In genomic region chr21:42615924-42616323, GRCh38 we compare ENCODE assay signal across 24 cellular contexts. TPM values are rescaled to one million over a fixed set of nuclear protein-coding genes. Genes with fewer than 3 reads are reported as not detected.
"Had no signal": no experiment of that assay in that cellular context is flagged by ENCODE, and none has a peak within 500 bp of the region (broad histone marks: within the 10 kb centered on the region; RNA-seq: fewer than 3 reads in every experiment).

No MANE protein-coding gene starts in this region.

- H3K4me3 ChIP-seq: cardiac muscle cell, left lung, smooth muscle cell, uterus had no signal

- H3K4me1 Mint-ChIP-seq: activated B cell treated with CpG ODN at 0.5 μM for 24 hours; activated naive CD8-positive, alpha-beta T cell treated with anti-CD3 and anti-CD28 coated beads, Interleukin-2, amount 50 U/mL, for 24 hours; immature natural killer cell; memory B cell; stimulated activated naive B cell treated with anti-CD40 and anti-IgM and Interleukin-4, amounts not matched to agents 10 μg/mL and 1 μg/mL and 100 μg/mL, for 72 hours had no signal

- H3K4me1 ChIP-seq: uterus had no signal

- H3K9me3 ChIP-seq: left lung had no signal

- H3K27me3 ChIP-seq: cardiac muscle cell, uterus had no signal

- H3K36me3 ChIP-seq: cardiac muscle cell, left lung, sigmoid colon, transverse colon, uterus had no signal

- H3K27me3 Mint-ChIP-seq: activated CD4-positive, alpha-beta memory T cell treated with anti-CD3 and anti-CD28 coated beads for 36 hours; activated CD4-positive, alpha-beta T cell treated with anti-CD3 and anti-CD28 coated beads for 36 hours; activated naive CD8-positive, alpha-beta T cell treated with anti-CD3 and anti-CD28 coated beads, Interleukin-2, amount 50 U/mL, for 24 hours had no signal

- H3K27ac ChIP-seq: cardiac muscle cell, left lung, sigmoid colon, transverse colon, uterus had no signal

- H3K27ac Mint-ChIP-seq: activated B cell treated with CpG ODN at 0.5 μM for 24 hours; activated CD4-positive, alpha-beta memory T cell treated with anti-CD3 and anti-CD28 coated beads for 36 hours; activated CD4-positive, alpha-beta T cell treated with anti-CD3 and anti-CD28 coated beads for 36 hours; activated naive CD8-positive, alpha-beta T cell treated with anti-CD3 and anti-CD28 coated beads, Interleukin-2, amount 50 U/mL, for 24 hours; activated T-cell treated with anti-CD3 and anti-CD28 coated beads, Interleukin-2, amount 50 U/mL, for 72 hours; immature natural killer cell; memory B cell; nephron progenitor cell; stimulated activated naive B cell treated with anti-CD40 and anti-IgM and Interleukin-4, amounts not matched to agents 10 μg/mL and 1 μg/mL and 100 μg/mL, for 72 hours; T-helper 1 cell treated with Interleukin-12 subunit alpha and Interleukin-12 subunit beta and Interleukin-4 antibody, amounts not matched to agents 30 μg/mL and 1 μg/mL, for 36 hours had no signal

- H3K36me3 Mint-ChIP-seq: immature natural killer cell; memory B cell; stimulated activated naive B cell treated with anti-CD40 and anti-IgM and Interleukin-4, amounts not matched to agents 10 μg/mL and 1 μg/mL and 100 μg/mL, for 72 hours had no signal

- DNase-seq: activated B cell treated with CpG ODN at 0.5 μM for 24 hours; activated naive CD4-positive, alpha-beta T cell treated with anti-CD3 and anti-CD28 coated beads, Interleukin-2, amount 50 U/mL, for 16 hours; activated naive CD8-positive, alpha-beta T cell treated with anti-CD3 and anti-CD28 coated beads, Interleukin-2, amount 50 U/mL, for 24 hours; effector CD4-positive, alpha-beta T cell; erythroblast; foreskin fibroblast; kidney glomerular epithelial cell; left lung; nephron progenitor cell; sigmoid colon; stimulated activated CD4-positive, alpha-beta T cell treated with anti-CD3 and anti-CD28 coated beads, Interleukin-2, amount 100 ng/mL, for 48 hours; stimulated activated naive B cell treated with anti-CD40 and anti-IgM and Interleukin-4, amounts not matched to agents 10 μg/mL and 1 μg/mL and 100 μg/mL, for 72 hours; T1000; transverse colon had no signal

- H3K4me3 Mint-ChIP-seq: activated B cell treated with CpG ODN at 0.5 μM for 24 hours; activated CD4-positive, alpha-beta memory T cell treated with anti-CD3 and anti-CD28 coated beads for 36 hours; activated CD4-positive, alpha-beta T cell treated with anti-CD3 and anti-CD28 coated beads for 36 hours; activated naive CD8-positive, alpha-beta T cell treated with anti-CD3 and anti-CD28 coated beads, Interleukin-2, amount 50 U/mL, for 24 hours; activated T-cell treated with anti-CD3 and anti-CD28 coated beads, Interleukin-2, amount 50 U/mL, for 72 hours; immature natural killer cell; memory B cell; nephron progenitor cell; stimulated activated naive B cell treated with anti-CD40 and anti-IgM and Interleukin-4, amounts not matched to agents 10 μg/mL and 1 μg/mL and 100 μg/mL, for 72 hours; T-helper 1 cell treated with Interleukin-12 subunit alpha and Interleukin-12 subunit beta and Interleukin-4 antibody, amounts not matched to agents 30 μg/mL and 1 μg/mL, for 36 hours had no signal

- H3K9me3 Mint-ChIP-seq: activated B cell treated with CpG ODN at 0.5 μM for 24 hours; activated naive CD8-positive, alpha-beta T cell treated with anti-CD3 and anti-CD28 coated beads, Interleukin-2, amount 50 U/mL, for 24 hours; activated T-cell treated with anti-CD3 and anti-CD28 coated beads, Interleukin-2, amount 50 U/mL, for 72 hours; memory B cell had no signal

RNA-seq across cellular contexts. Expression of gene PDE9A, which starts 37.5 kb away (rescaled TPM):
- total RNA-seq: myocyte had no signal
